Comparison of ENCODE assay signal across 6 cellular contexts in genomic region chr12:55818140-55818728, GRCh38.
DNase-seq lines count a peak whose midpoint lies in the region; ATAC-seq and TF ChIP-seq lines count a peak whose summit lies in the region.

No MANE protein-coding gene starts in this region.

- H3K9ac ChIP-seq in parathyroid adenoma = no peak overlapping the region

- peak overlapping the region; percentile 99 for H3K4me3 ChIP-seq in parathyroid adenoma (ENCODE audit: low read depth, low read length)

- no peak for TF ChIP-seq CTCF in parathyroid adenoma (IDR thresholded peaks at IDR 0.05)

- no peaks in the 10 kb centered on the region for H3K36me3 ChIP-seq in parathyroid adenoma (ENCODE audit: control insufficient read depth, insufficient read depth, low read length)

- peak overlapping the region; percentile 89 for H2AFZ ChIP-seq in parathyroid adenoma

- no peaks in the 10 kb centered on the region for H3K9me3 ChIP-seq in parathyroid adenoma (ENCODE audit: control insufficient read depth, low read length)

- peak overlapping the region; percentile 90 for H3K27ac ChIP-seq in caudate nucleus (ENCODE audit: low read depth, low read length)
- peak overlapping the region; percentile 79 for H3K27ac ChIP-seq in parathyroid adenoma

- H3K4me1 ChIP-seq in parathyroid adenoma = peaks cover 2% of the 10 kb centered on the region

- peak; percentile 28 for ATAC-seq in GM19035 (IDR thresholded peaks at IDR 0.05; ENCODE audit: unreplicated experiment)
- ATAC-seq in HG03354 (IDR thresholded peaks at IDR 0.05; ENCODE audit: poor library complexity, severe bottlenecking, unreplicated experiment) = peak; percentile 30

- no peaks in the 10 kb centered on the region for H3K27me3 ChIP-seq in parathyroid adenoma (ENCODE audit: control insufficient read depth, insufficient read depth, low read length)

- peak in 3 of 61 donors; percentile 78 to 84 (median 81) for DNase-seq in caudate nucleus (lab: John Stamatoyannopoulos, UW)
- DNase-seq in stimulated activated CD8-positive, alpha-beta memory T cell treated with anti-CD3 and anti-CD28 coated beads, Interleukin-4, amount 100 ng/mL, for 48 hours = no peak
- DNase-seq in putamen (ENCODE audit: low spot score) = no peak

- peaks cover 38% of the 10 kb centered on the region for H3K79me2 ChIP-seq in parathyroid adenoma

- peak overlapping the region; percentile 90 for H3K4me2 ChIP-seq in parathyroid adenoma (ENCODE audit: low read length)
